12 cellular contexts compared by ENCODE assay signal in genomic region chr11:17533341-17533740, GRCh38. TPM values are rescaled to one million over a fixed set of nuclear protein-coding genes. Genes with fewer than 3 reads are reported as not detected.
"Had no signal": no experiment of that assay in that cellular context is flagged by ENCODE, and none has a peak within 500 bp of the region (broad histone marks: within the 10 kb centered on the region; RNA-seq: fewer than 3 reads in every experiment).

No MANE protein-coding gene starts in this region.

- H3K27ac Mint-ChIP-seq: GM23338, HFFc6, IgD-negative memory B cell had no signal

- H3K4me3 ChIP-seq: GM23338, HAP-1 had no signal

- ATAC-seq: GM23338, HCT116, HepG2 had no signal

- H2AFZ ChIP-seq: GM23338 had no signal

- H3K4me2 ChIP-seq: GM23338, KMS-11 had no signal

- H3K9me3 Mint-ChIP-seq: GM23338, HFFc6 had no signal

- H3K4me1 ChIP-seq: HAP-1 had no signal

- H3K36me3 Mint-ChIP-seq: IgD-negative memory B cell had no signal

- H3K4me1 Mint-ChIP-seq: IgD-negative memory B cell had no signal

- DNase-seq: H7, HFFc6, KBM-7 had no signal

- H3K27ac ChIP-seq: HL-60, KMS-11 had no signal

- H3K36me3 ChIP-seq: HAP-1 had no signal

- H3K9me3 ChIP-seq: HAP-1 had no signal

- H3K4me3 Mint-ChIP-seq: GM23338, HFFc6, IgD-negative memory B cell had no signal

RNA-seq across cellular contexts. Expression of gene USH1C, which starts 10.9 kb away (rescaled TPM):
- total RNA-seq: H4, HepG2, HFFc6, HT1080 had no signal
- polyA plus RNA-seq: HepG2, IgD-negative memory B cell had no signal

RNA-seq across cellular contexts. Expression of gene OTOG, which starts 13.7 kb away (rescaled TPM):
- total RNA-seq: H4, HepG2, HFFc6, HT1080 had no signal
- polyA plus RNA-seq: HepG2, IgD-negative memory B cell had no signal

RNA-seq across cellular contexts. Expression of gene ABCC8, which starts 56.7 kb away (rescaled TPM):
- total RNA-seq: H4, HepG2, HFFc6, HT1080 had no signal
- polyA plus RNA-seq: HepG2, IgD-negative memory B cell had no signal
